Comparison of ENCODE assay signal across 21 cellular contexts in genomic region chr3:51902361-51902760, GRCh38. TPM values are rescaled to one million over a fixed set of nuclear protein-coding genes. Genes with fewer than 3 reads are reported as not detected.
DNase-seq lines count a peak whose midpoint lies in the region; ATAC-seq, FAIRE-seq and TF ChIP-seq lines count a peak whose summit lies in the region.
"Not testable (repeated sequence)": the region's sequence is repeated elsewhere in the genome, so short reads cannot be mapped to it uniquely, and the experiment has no call there.
"Had no signal": no experiment of that assay in that cellular context is flagged by ENCODE, and none has a peak within 500 bp of the region (broad histone marks: within the 10 kb centered on the region; RNA-seq: fewer than 3 reads in every experiment).

No MANE protein-coding gene starts in this region.

- not testable (repeated sequence) for H3K36me3 Mint-ChIP-seq in stimulated activated naive CD8-positive, alpha-beta T cell treated with anti-CD3 and anti-CD28 coated beads, Interleukin-15, Interleukin-2, amounts not matched to agents 100 ng/mL and 50 ng/mL, for 24 hours (ENCODE audit: low read depth)

- CTCF ChIA-PET in K562 (lab: Yijun Ruan, JAX; ENCODE audit: low intra/inter-chr PET ratio): not testable (repeated sequence)

- in situ Hi-C loops in K562 (cut with MboI): not testable (repeated sequence)

- not testable (repeated sequence) for H3K36me3 ChIP-seq in K562 (ENCODE audit: control insufficient read depth, insufficient read depth, low read length)

- not testable (repeated sequence) for H3K4me1 ChIP-seq in K562 (replicated peaks in 1 of 2; ENCODE audit: control insufficient read depth in 2 of 2, insufficient read depth in 2 of 2, low read length in 2 of 2)

- not testable (repeated sequence) for TF ChIP-seq RAD21 in K562 (CRISPR knock-in tag; conservative IDR thresholded peaks at IDR 0.05 in 1 of 2, IDR thresholded peaks at IDR 0.05 in 1 of 2)

- not testable (repeated sequence) for H3K4me3 ChIP-seq in GM12865 (ENCODE audit: low read depth, low read length); K562

- DNase-seq in GM12865 (ENCODE audit: low read depth) (peak; percentile 16), NCI-H226 (peak; percentile 60), glomerular visceral epithelial cell (ENCODE audit: extremely low spot score) (peak; percentile 40)
- peak; percentile 30 to 52 for DNase-seq in activated T-cell treated with anti-CD3 and anti-CD28 coated beads, Interleukin-2, amount 50 U/mL, for 48 hours
- not testable (repeated sequence) for DNase-seq in K562 (ENCODE audit: extremely low read depth in 1 of 4, low spot score in 3 of 4)
- DNase-seq in stimulated activated CD4-positive, alpha-beta T cell treated with anti-CD3 and anti-CD28 coated beads, Interleukin-15, amount 100 ng/mL, for 48 hours (ENCODE audit: low read depth in 2 of 2): peak; percentile 14 to 33

- H2AFZ ChIP-seq in K562 (ENCODE audit: low read depth, low read length): not testable (repeated sequence)

- not testable (repeated sequence) for H3K27me3 ChIP-seq in K562 (ENCODE audit: control insufficient read depth in 2 of 2, insufficient read depth in 2 of 2, low read length in 2 of 2)

- H3K4me1 Mint-ChIP-seq in stimulated activated naive CD8-positive, alpha-beta T cell treated with anti-CD3 and anti-CD28 coated beads, Interleukin-15, Interleukin-2, amounts not matched to agents 100 ng/mL and 50 ng/mL, for 24 hours (ENCODE audit: low read depth): peaks cover 12% of the 10 kb centered on the region

- TF ChIP-seq CTCF in GM12865 (IDR thresholded peaks at IDR 0.05; ENCODE audit: insufficient read depth, low read depth, low read length, missing control alignments); K562 (IDR thresholded peaks at IDR 0.05 in 2 of 3, conservative IDR thresholded peaks at IDR 0.05 in 1 of 3; ENCODE audit: insufficient read depth in 2 of 3, low read depth in 1 of 3, low read length in 3 of 3): not testable (repeated sequence)

- not testable (repeated sequence) for H3K79me2 ChIP-seq in K562 (ENCODE audit: control insufficient read depth, insufficient read depth, low read length)

- H3K27me3 Mint-ChIP-seq in stimulated activated naive CD8-positive, alpha-beta T cell treated with anti-CD3 and anti-CD28 coated beads, Interleukin-15, Interleukin-2, amounts not matched to agents 100 ng/mL and 50 ng/mL, for 24 hours: peaks cover 41% of the 10 kb centered on the region

- WGBS in K562 (ENCODE audit: insufficient coverage, low coverage, missing lambda C conversion rate): 19% methylated on average over 6 of the region's 7 CpGs

- H3K27ac Mint-ChIP-seq in stimulated activated naive CD8-positive, alpha-beta T cell treated with anti-CD3 and anti-CD28 coated beads, Interleukin-15, Interleukin-2, amounts not matched to agents 100 ng/mL and 50 ng/mL, for 24 hours: peak overlapping the region; percentile 63

- not testable (repeated sequence) for H3K9me3 ChIP-seq in K562 (replicated peaks; ENCODE audit: control insufficient read depth, insufficient read depth, low read depth, low read length)

- not testable (repeated sequence) for H3K4me2 ChIP-seq in K562 (ENCODE audit: insufficient read depth, low read length)

- intact Hi-C loops in K562 (cut with micrococcal nuclease): not testable (repeated sequence)

- not testable (repeated sequence) for H3K9ac ChIP-seq in K562 (ENCODE audit: insufficient read depth in 1 of 2, low read depth in 2 of 2, low read length in 2 of 2)

- TF ChIP-seq EP300 in K562 (IDR thresholded peaks at IDR 0.05; ENCODE audit: low read length): not testable (repeated sequence)

- not testable (repeated sequence) for H3K9me1 ChIP-seq in K562 (ENCODE audit: control insufficient read depth, insufficient read depth, low read length)

- ATAC-seq in activated CD4-positive, CD25-positive, alpha-beta regulatory T cell treated with anti-CD3 and anti-CD28 coated beads, Interleukin-2, amount 50 U/mL, for 24 hours: peak; percentile 56 to 72
- not testable (repeated sequence) for ATAC-seq in K562

- not testable (repeated sequence) for TF ChIP-seq POLR2A in K562 (conservative IDR thresholded peaks at IDR 0.05)

- H4K20me1 ChIP-seq in K562 (replicated peaks; ENCODE audit: control insufficient read depth, insufficient read depth, low read length): not testable (repeated sequence)

- BruUV-seq in K562 (replicated peaks; lab: Mats Ljungman, UMichigan): not testable (repeated sequence)

- POLR2A ChIA-PET in K562 (lab: Yijun Ruan, JAX): not testable (repeated sequence)

- H3K4me3 Mint-ChIP-seq in stimulated activated naive CD8-positive, alpha-beta T cell treated with anti-CD3 and anti-CD28 coated beads, Interleukin-15, Interleukin-2, amounts not matched to agents 100 ng/mL and 50 ng/mL, for 24 hours: not testable (repeated sequence)

- FAIRE-seq in K562 (lab: Jason Lieb, UNC): not testable (repeated sequence)

- H3K27ac ChIP-seq in K562 (ENCODE audit: extremely low read depth, low read depth, low read length): not testable (repeated sequence)

- H3K9me3 Mint-ChIP-seq in stimulated activated naive CD8-positive, alpha-beta T cell treated with anti-CD3 and anti-CD28 coated beads, Interleukin-15, Interleukin-2, amounts not matched to agents 100 ng/mL and 50 ng/mL, for 24 hours: not testable (repeated sequence)

RNA-seq across cellular contexts. Expression of gene IQCF1, which starts 0.8 kb away (rescaled TPM):
- not detected in 2 replicates for total RNA-seq in K562 (2011; cell fraction: chromatin; rRNA removed; ENCODE audit: low replicate concordance)
- not detected in 2 replicates for total RNA-seq in K562 (2011; cell fraction: nucleolus; rRNA removed)
- total RNA-seq in K562 (2011; cell fraction: nucleoplasm; rRNA removed): not detected in 2 replicates
- total RNA-seq in K562 (2014; rRNA removed): not detected in 2 replicates
- not detected in 2 replicates for total RNA-seq in K562 (2014; rRNA removed; fragmentation: Illumina TruSeq; extraction: Trizol)
- not detected in 2 replicates for total RNA-seq in K562 (2015; rRNA removed; fragmentation: Illumina TruSeq; extraction: Trizol)
- not detected in 2 replicates for total RNA-seq in K562 (2021)
- not detected in 2 replicates for polyA plus RNA-seq in K562 (2011; rRNA removed)
- not detected in 2 replicates for polyA plus RNA-seq in K562 (2011; cell fraction: cytosol; rRNA removed)
- not detected in 2 replicates for polyA plus RNA-seq in K562 (2011; cell fraction: nucleus; rRNA removed)
- not detected in 2 replicates for polyA plus RNA-seq in K562 (2012)
- polyA plus RNA-seq in K562 (2014; fragmentation: Illumina TruSeq; extraction: Trizol): not detected in 2 replicates
- not detected for polyA plus RNA-seq in K562 (2014; fragmentation: Nextera tagmentation; extraction: Ambion mirVana)
- not detected in 2 replicates for polyA plus RNA-seq in K562 (2014; rRNA removed)
- polyA minus RNA-seq in K562 (2011; rRNA and poly(A)+ RNA removed): not detected in 2 replicates
- polyA minus RNA-seq in K562 (2011; cell fraction: cytosol; rRNA and poly(A)+ RNA removed): not detected in 2 replicates
- not detected in 2 replicates for polyA minus RNA-seq in K562 (2011; cell fraction: nucleus; rRNA and poly(A)+ RNA removed)
- total RNA-seq: activated B cell treated with CpG ODN at 0.5 μM for 24 hours; activated T-cell treated with anti-CD3 and anti-CD28 coated beads, Interleukin-2, amount 50 U/mL, for 4 hours; aorta; left ventricle myocardium superior; mesothelial cell of epicardium; naive thymus-derived CD4-positive, alpha-beta T cell; progenitor cell of endocrine pancreas; sciatic nerve; suprapubic skin; urinary bladder had no signal
- polyA plus RNA-seq: aorta; IgD-negative memory B cell; immature natural killer cell; naive thymus-derived CD4-positive, alpha-beta T cell; urinary bladder had no signal

RNA-seq across cellular contexts. Expression of gene IQCF5, which starts 27.0 kb away (rescaled TPM):
- not detected in 2 replicates for total RNA-seq in K562 (2011; cell fraction: chromatin; rRNA removed; ENCODE audit: low replicate concordance)
- total RNA-seq in K562 (2011; cell fraction: nucleolus; rRNA removed): not detected in 2 replicates
- total RNA-seq in K562 (2011; cell fraction: nucleoplasm; rRNA removed): not detected in 2 replicates
- total RNA-seq in K562 (2014; rRNA removed) (not detected in 2 replicates), K562 (2014; rRNA removed; fragmentation: Illumina TruSeq; extraction: Trizol) (not detected in 2 replicates), K562 (2015; rRNA removed; fragmentation: Illumina TruSeq; extraction: Trizol) (not detected in 2 replicates), K562 (2021) (not detected in 2 replicates)
- polyA plus RNA-seq in K562 (2011; rRNA removed) (not detected in 2 replicates), K562 (2014; fragmentation: Illumina TruSeq; extraction: Trizol) (not detected in 2 replicates), K562 (2014; fragmentation: Nextera tagmentation; extraction: Ambion mirVana) (not detected), K562 (2014; rRNA removed) (not detected in 2 replicates)
- not detected in 2 replicates for polyA plus RNA-seq in K562 (2011; cell fraction: cytosol; rRNA removed)
- not detected in 2 replicates for polyA plus RNA-seq in K562 (2011; cell fraction: nucleus; rRNA removed)
- polyA plus RNA-seq in K562 (2012): not detected in 2 replicates
- polyA minus RNA-seq in K562 (2011; rRNA and poly(A)+ RNA removed): not detected in 2 replicates
- not detected in 2 replicates for polyA minus RNA-seq in K562 (2011; cell fraction: cytosol; rRNA and poly(A)+ RNA removed)
- not detected in 2 replicates for polyA minus RNA-seq in K562 (2011; cell fraction: nucleus; rRNA and poly(A)+ RNA removed)
- total RNA-seq: activated B cell treated with CpG ODN at 0.5 μM for 24 hours; activated T-cell treated with anti-CD3 and anti-CD28 coated beads, Interleukin-2, amount 50 U/mL, for 4 hours; aorta; endodermal cell; left ventricle myocardium superior; mesothelial cell of epicardium; naive thymus-derived CD4-positive, alpha-beta T cell; progenitor cell of endocrine pancreas; sciatic nerve; suprapubic skin; urinary bladder had no signal
- polyA plus RNA-seq: aorta; IgD-negative memory B cell; immature natural killer cell; naive thymus-derived CD4-positive, alpha-beta T cell; urinary bladder had no signal

RNA-seq across cellular contexts. Expression of gene RRP9, which starts 39.3 kb away (rescaled TPM):
- total RNA-seq in K562 (2011; cell fraction: chromatin; rRNA removed; ENCODE audit: low replicate concordance): 6.5 and 24.7 TPM in 2 replicates
- total RNA-seq in K562 (2011; cell fraction: nucleolus; rRNA removed): 19.2 and 29.0 TPM in 2 replicates
- 10.9 and 13.5 TPM in 2 replicates for total RNA-seq in K562 (2011; cell fraction: nucleoplasm; rRNA removed)
- total RNA-seq in K562 (2014; rRNA removed) (62.6 and 68.5 TPM in 2 replicates), K562 (2014; rRNA removed; fragmentation: Illumina TruSeq; extraction: Trizol) (15.7 and 29.1 TPM in 2 replicates), K562 (2015; rRNA removed; fragmentation: Illumina TruSeq; extraction: Trizol) (48.9 and 52.4 TPM in 2 replicates), K562 (2021) (64.1 and 67.0 TPM in 2 replicates)
- polyA plus RNA-seq in K562 (2011; rRNA removed) (20.3 and 23.1 TPM in 2 replicates), K562 (2014; fragmentation: Illumina TruSeq; extraction: Trizol) (45.9 and 55.5 TPM in 2 replicates), K562 (2014; fragmentation: Nextera tagmentation; extraction: Ambion mirVana) (10 to 100 TPM in 1 of 2 experiments, 1 to 10 TPM in 1; 5.2 to 12.9 TPM), K562 (2014; rRNA removed) (62.1 and 64.4 TPM in 2 replicates)
- polyA plus RNA-seq in K562 (2011; cell fraction: cytosol; rRNA removed): 32.4 and 70.8 TPM in 2 replicates
- polyA plus RNA-seq in K562 (2011; cell fraction: nucleus; rRNA removed): 30.2 and 46.3 TPM in 2 replicates
- polyA plus RNA-seq in K562 (2012): 30.1 and 55.6 TPM in 2 replicates
- 9.2 and 19.8 TPM in 2 replicates for polyA minus RNA-seq in K562 (2011; rRNA and poly(A)+ RNA removed)
- polyA minus RNA-seq in K562 (2011; cell fraction: cytosol; rRNA and poly(A)+ RNA removed): 16.3 and 26.0 TPM in 2 replicates
- polyA minus RNA-seq in K562 (2011; cell fraction: nucleus; rRNA and poly(A)+ RNA removed): 3.8 and 4.8 TPM in 2 replicates

RNA-seq across cellular contexts. Expression of gene PARP3, which starts 39.8 kb away (rescaled TPM):
- 9.0 and 16.5 TPM in 2 replicates for total RNA-seq in K562 (2011; cell fraction: chromatin; rRNA removed; ENCODE audit: low replicate concordance)
- total RNA-seq in K562 (2011; cell fraction: nucleolus; rRNA removed): 9.3 and 12.5 TPM in 2 replicates
- total RNA-seq in K562 (2011; cell fraction: nucleoplasm; rRNA removed): 3.1 and 7.1 TPM in 2 replicates
- total RNA-seq in K562 (2014; rRNA removed): 5.2 and 6.2 TPM in 2 replicates
- total RNA-seq in K562 (2014; rRNA removed; fragmentation: Illumina TruSeq; extraction: Trizol): 1.9 and 2.2 TPM in 2 replicates
- total RNA-seq in K562 (2015; rRNA removed; fragmentation: Illumina TruSeq; extraction: Trizol): 4.6 and 4.7 TPM in 2 replicates
- 4.8 and 6.5 TPM in 2 replicates for total RNA-seq in K562 (2021)
- 3.7 and 6.6 TPM in 2 replicates for polyA plus RNA-seq in K562 (2011; rRNA removed)
- polyA plus RNA-seq in K562 (2011; cell fraction: cytosol; rRNA removed): 4.4 and 5.4 TPM in 2 replicates
- 39.5 and 39.6 TPM in 2 replicates for polyA plus RNA-seq in K562 (2011; cell fraction: nucleus; rRNA removed)
- polyA plus RNA-seq in K562 (2012): 6.4 and 11.7 TPM in 2 replicates
- polyA plus RNA-seq in K562 (2014; fragmentation: Illumina TruSeq; extraction: Trizol): 4.5 and 5.3 TPM in 2 replicates
- polyA plus RNA-seq in K562 (2014; fragmentation: Nextera tagmentation; extraction: Ambion mirVana): under 1 TPM; 0.46 to 0.55 TPM
- polyA plus RNA-seq in K562 (2014; rRNA removed): 6.6 TPM in 2 replicates
- 1.5 and 1.6 TPM in 2 replicates for polyA minus RNA-seq in K562 (2011; rRNA and poly(A)+ RNA removed)
- 2.4 and 3.8 TPM in 2 replicates for polyA minus RNA-seq in K562 (2011; cell fraction: cytosol; rRNA and poly(A)+ RNA removed)
- polyA minus RNA-seq in K562 (2011; cell fraction: nucleus; rRNA and poly(A)+ RNA removed): 4.3 and 6.9 TPM in 2 replicates

RNA-seq across cellular contexts. Expression of gene IQCF2, which starts 40.9 kb away (rescaled TPM):
- total RNA-seq in K562 (2011; cell fraction: chromatin; rRNA removed; ENCODE audit: low replicate concordance): not detected in 2 replicates
- total RNA-seq in K562 (2011; cell fraction: nucleolus; rRNA removed): not detected in 2 replicates
- not detected in 2 replicates for total RNA-seq in K562 (2011; cell fraction: nucleoplasm; rRNA removed)
- not detected in 2 replicates for total RNA-seq in K562 (2014; rRNA removed)
- total RNA-seq in K562 (2014; rRNA removed; fragmentation: Illumina TruSeq; extraction: Trizol): not detected in 2 replicates
- not detected in 2 replicates for total RNA-seq in K562 (2015; rRNA removed; fragmentation: Illumina TruSeq; extraction: Trizol)
- total RNA-seq in K562 (2021): not detected in 2 replicates
- not detected in 2 replicates for polyA plus RNA-seq in K562 (2011; rRNA removed)
- not detected in 2 replicates for polyA plus RNA-seq in K562 (2011; cell fraction: cytosol; rRNA removed)
- not detected in 2 replicates for polyA plus RNA-seq in K562 (2011; cell fraction: nucleus; rRNA removed)
- polyA plus RNA-seq in K562 (2012): not detected in 2 replicates
- not detected in 2 replicates for polyA plus RNA-seq in K562 (2014; fragmentation: Illumina TruSeq; extraction: Trizol)
- polyA plus RNA-seq in K562 (2014; fragmentation: Nextera tagmentation; extraction: Ambion mirVana): not detected
- not detected in 2 replicates for polyA plus RNA-seq in K562 (2014; rRNA removed)
- polyA minus RNA-seq in K562 (2011; rRNA and poly(A)+ RNA removed): not detected in 2 replicates
- not detected in 2 replicates for polyA minus RNA-seq in K562 (2011; cell fraction: cytosol; rRNA and poly(A)+ RNA removed)
- not detected in 2 replicates for polyA minus RNA-seq in K562 (2011; cell fraction: nucleus; rRNA and poly(A)+ RNA removed)
- total RNA-seq: activated B cell treated with CpG ODN at 0.5 μM for 24 hours; activated T-cell treated with anti-CD3 and anti-CD28 coated beads, Interleukin-2, amount 50 U/mL, for 4 hours; aorta; endodermal cell; left ventricle myocardium superior; mesothelial cell of epicardium; naive thymus-derived CD4-positive, alpha-beta T cell; progenitor cell of endocrine pancreas; sciatic nerve; suprapubic skin; urinary bladder had no signal
- polyA plus RNA-seq: aorta; IgD-negative memory B cell; immature natural killer cell; naive thymus-derived CD4-positive, alpha-beta T cell; urinary bladder had no signal
